11 cellular contexts compared by ENCODE assay signal in genomic region chr12:93818488-93819047, GRCh38.
DNase-seq lines count a peak whose midpoint lies in the region; ATAC-seq and TF ChIP-seq lines count a peak whose summit lies in the region.
"Had no signal": no experiment of that assay in that cellular context is flagged by ENCODE, and none has a peak within 500 bp of the region (broad histone marks: within the 10 kb centered on the region; RNA-seq: fewer than 3 reads in every experiment).

No MANE protein-coding gene starts in this region.

- TF ChIP-seq POLR2A in body of pancreas (IDR thresholded peaks at IDR 0.05) (no peak), gastrocnemius medialis (IDR thresholded peaks at IDR 0.05) (no peak)

- H3K27ac ChIP-seq in C4-2B: peak overlapping the region; percentile 59
- peak overlapping the region in 3 of 4 donors; percentile 22 to 30 (median 28) for H3K27ac ChIP-seq in body of pancreas
- H3K27ac ChIP-seq in layer of hippocampus (ENCODE audit: low read depth, low read length): peak overlapping the region; percentile 15
- peak overlapping the region; percentile 27 to 68 (median 39) for H3K27ac ChIP-seq in gastrocnemius medialis
- H3K27ac ChIP-seq: foreskin keratinocyte had no signal

- DNase-seq in body of pancreas: no peak
- DNase-seq in gastrocnemius medialis: no peak
- DNase-seq in effector CD4-positive, alpha-beta T cell: no peak
- DNase-seq in SHP77 (lab: John Stamatoyannopoulos, UW): no peak
- DNase-seq: foreskin keratinocyte, islet precursor cell, MV-4-11 had no signal

- H3K36me3 ChIP-seq in body of pancreas (replicated peaks in 1 of 2; ENCODE audit: insufficient read depth in 1 of 2, low read depth in 2 of 2) (no peaks in the 10 kb centered on the region), gastrocnemius medialis (no peaks in the 10 kb centered on the region)

- TF ChIP-seq CTCF in C4-2B (conservative IDR thresholded peaks at IDR 0.05) (no peak), body of pancreas (IDR thresholded peaks at IDR 0.05) (no peak), gastrocnemius medialis (IDR thresholded peaks at IDR 0.05 in 4 of 5, conservative IDR thresholded peaks at IDR 0.05 in 1 of 5) (no peak)

- in situ Hi-C loops in gastrocnemius medialis (cut with MboI; ENCODE audit: low sequenced_read_pairs in 4 of 4): loop anchor here in 1 of 4 donors (10.0 kb wide), 1 partner anchor 76 kb away; no protein-coding TSS in a partner anchor

- no peaks in the 10 kb centered on the region for H3K27me3 ChIP-seq in body of pancreas
- H3K27me3 ChIP-seq in layer of hippocampus (ENCODE audit: control insufficient read depth, insufficient read depth, low read length): no peaks in the 10 kb centered on the region
- no peaks in the 10 kb centered on the region for H3K27me3 ChIP-seq in gastrocnemius medialis
- H3K27me3 ChIP-seq: foreskin keratinocyte had no signal

- peaks cover 15% of the 10 kb centered on the region for H3K4me1 ChIP-seq in body of pancreas
- peaks cover 18 to 39% of the 10 kb centered on the region in 2 donors for H3K4me1 ChIP-seq in gastrocnemius medialis

- ATAC-seq in body of pancreas (peak; percentile 9), gastrocnemius medialis (no peak), HG02973 (IDR thresholded peaks at IDR 0.05; ENCODE audit: unreplicated experiment) (no peak), HG02970 (IDR thresholded peaks at IDR 0.05; ENCODE audit: low FRiP score, unreplicated experiment) (no peak)

- intact Hi-C loops in body of pancreas (cut with DNase I) (no loop called here), gastrocnemius medialis (cut with DNase I; ENCODE audit: low total_unique reads) (loop anchor here (5.0 kb wide), 1 partner anchor 124 kb away; no protein-coding TSS in a partner anchor)

- H3K9me3 ChIP-seq in body of pancreas (no peaks in the 10 kb centered on the region), gastrocnemius medialis (no peaks in the 10 kb centered on the region)

- H3K4me3 ChIP-seq in body of pancreas: no peak overlapping the region
- no peak overlapping the region for H3K4me3 ChIP-seq in gastrocnemius medialis

- WGBS in body of pancreas, 2 donors: 81 to 87% methylated on average over 9 of the region's 9 CpGs
